Comparison of ENCODE assay signal across 1 cellular context in genomic region chr6:25332671-25333071, GRCh38.
TF ChIP-seq lines count a peak whose summit lies in the region.

No MANE protein-coding gene starts in this region.

TF ChIP-seq in HepG2, 621 proteins besides CTCF, POLR2A, EP300 and RAD21:
- TF ChIP-seq FOXA3 (CRISPR knock-in tag; IDR thresholded peaks at IDR 0.05) (no peak), ZNF770 (CRISPR knock-in tag; IDR thresholded peaks at IDR 0.05) (no peak), SIN3B (IDR thresholded peaks at IDR 0.05; ENCODE audit: low read length) (no peak), SRSF9 (IDR thresholded peaks at IDR 0.05; ENCODE audit: borderline replicate concordance, insufficient read depth, low read depth, low read length, poor library complexity, severe bottlenecking) (no peak), ZNF282 (IDR thresholded peaks at IDR 0.05; ENCODE audit: partially characterized antibody) (no peak), HOXA9 (CRISPR knock-in tag; IDR thresholded peaks at IDR 0.05; ENCODE audit: borderline replicate concordance) (no peak), KDM5A (IDR thresholded peaks at IDR 0.05; ENCODE audit: borderline replicate concordance, low read length) (no peak), KLF9 (CRISPR knock-in tag; IDR thresholded peaks at IDR 0.05; ENCODE audit: low read depth) (no peak), JUNB (CRISPR knock-in tag; IDR thresholded peaks at IDR 0.05; ENCODE audit: borderline replicate concordance) (no peak), ZNF644 (CRISPR knock-in tag; IDR thresholded peaks at IDR 0.05; ENCODE audit: low read depth) (no peak)
TF ChIP-seq in HepG2: peak in this region for 0.
